ENCODE assay signal across 18 cellular contexts in the genomic region with DNA sequence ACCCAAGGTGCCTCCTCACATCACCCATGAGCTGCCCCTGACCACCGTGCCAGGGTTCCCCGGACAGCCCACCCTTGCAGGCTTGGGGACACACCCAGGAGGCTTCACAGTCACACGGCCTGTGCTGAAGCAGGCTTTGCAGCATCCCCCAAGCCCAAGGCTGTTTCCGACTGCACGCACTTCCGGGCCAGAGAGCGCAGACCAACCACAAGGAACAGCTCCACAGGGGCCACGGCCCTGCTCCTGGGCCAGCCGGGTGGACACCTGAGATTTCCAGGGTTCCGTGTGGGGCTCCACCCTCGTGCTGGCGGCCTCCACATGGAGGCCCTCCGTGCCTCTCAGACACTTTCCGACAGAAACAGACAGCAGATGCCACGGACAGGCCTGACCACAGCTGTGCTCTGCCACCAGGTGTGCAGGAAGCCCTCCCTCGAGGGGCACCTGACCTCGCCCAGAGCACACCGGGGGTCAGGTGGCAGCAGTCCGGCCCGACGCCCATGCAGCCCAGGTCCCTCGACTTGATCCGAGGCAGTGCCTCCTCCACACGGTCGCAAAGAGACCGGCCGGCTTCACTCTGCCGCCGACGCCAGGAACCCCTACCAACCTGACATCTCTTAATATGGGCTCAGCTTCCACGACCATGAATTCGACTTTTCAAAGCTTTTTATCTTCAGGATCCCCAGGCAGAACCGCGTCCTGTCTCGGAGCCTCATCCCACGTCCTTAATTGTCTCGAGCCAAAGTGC. TPM values are rescaled to one million over a fixed set of nuclear protein-coding genes. Genes with fewer than 3 reads are reported as not detected.
DNase-seq lines count a peak whose midpoint lies in the region; ATAC-seq and TF ChIP-seq lines count a peak whose summit lies in the region.
"Had no signal": no experiment of that assay in that cellular context is flagged by ENCODE, and none has a peak within 500 bp of the region (broad histone marks: within the 10 kb centered on the region; RNA-seq: fewer than 3 reads in every experiment).

No MANE protein-coding gene starts in this region.

- no peak for TF ChIP-seq CTCF in coronary artery (IDR thresholded peaks at IDR 0.05)
- TF ChIP-seq CTCF in upper lobe of left lung (IDR thresholded peaks at IDR 0.05), result no peak
- TF ChIP-seq CTCF in OCI-LY7 (conservative IDR thresholded peaks at IDR 0.05; ENCODE audit: low read length), result no peak

- TF ChIP-seq EP300 in upper lobe of left lung (IDR thresholded peaks at IDR 0.05), result no peak

- H3K27me3 Mint-ChIP-seq in activated naive CD4-positive, alpha-beta T cell treated with anti-CD3 and anti-CD28 coated beads, Interleukin-2, amount 10 ng/mL, durations not matched to agents 7 days and 5 days, result no peaks in the 10 kb centered on the region
- H3K27me3 Mint-ChIP-seq: activated naive CD8-positive, alpha-beta T cell treated with anti-CD3 and anti-CD28 coated beads for 36 hours; CD4-positive, alpha-beta T cell had no signal

- no peak overlapping the region for H3K4me3 ChIP-seq in coronary artery
- no peak overlapping the region for H3K4me3 ChIP-seq in upper lobe of left lung
- H3K4me3 ChIP-seq in OCI-LY7 (ENCODE audit: low read depth, low read length, poor library complexity, severe bottlenecking), result no peak overlapping the region
- H3K4me3 ChIP-seq: GM23338, thoracic aorta had no signal

- no peak overlapping the region for H3K27ac ChIP-seq in coronary artery
- no peak overlapping the region for H3K27ac ChIP-seq in upper lobe of left lung
- H3K27ac ChIP-seq in OCI-LY7 (ENCODE audit: low read depth, low read length, poor library complexity, severe bottlenecking), result no peak overlapping the region
- H3K27ac ChIP-seq: brain microvascular endothelial cell, thoracic aorta had no signal

- H3K36me3 ChIP-seq in upper lobe of left lung, result peaks cover 11 to 54% (median 42%) of the 10 kb centered on the region in 4 donors
- peaks cover 42% of the 10 kb centered on the region for H3K36me3 ChIP-seq in OCI-LY7 (ENCODE audit: insufficient read depth, low read length)

- H3K9me2 ChIP-seq in OCI-LY7 (ENCODE audit: insufficient read depth, low read length), result no peaks in the 10 kb centered on the region

- DNase-seq in activated naive CD4-positive, alpha-beta T cell treated with anti-CD3 and anti-CD28 coated beads, Interleukin-2, amount 10 ng/mL, durations not matched to agents 7 days and 5 days, result no peak
- no peak for DNase-seq in activated naive CD4-positive, alpha-beta T cell treated with Interleukin-2 at 50 U/mL for 16 hours
- DNase-seq in coronary artery (ENCODE audit: low spot score), result peak; percentile 63
- peak; percentile 78 for DNase-seq in mesenteric fat pad (ENCODE audit: low spot score)
- peak; percentile 13 to 64 for DNase-seq in upper lobe of left lung
- no peak for DNase-seq in stimulated activated CD4-positive, alpha-beta T cell treated with anti-CD3 and anti-CD28 coated beads, Interleukin-2, amount 100 ng/mL, for 24 hours
- no peak for DNase-seq in OCI-LY7 (ENCODE audit: low spot score)
- DNase-seq: activated naive CD8-positive, alpha-beta T cell treated with anti-CD3 and anti-CD28 coated beads for 36 hours; activated T-cell treated with anti-CD3 and anti-CD28 coated beads, Interleukin-2, amount 50 U/mL, for 48 hours; brain microvascular endothelial cell; dermis blood vessel endothelial cell; DMS79; NCI-H187 treated with DMSO at 0.1 percent for 48 hours; stimulated activated CD4-positive, alpha-beta T cell treated with anti-CD3 and anti-CD28 coated beads, Interleukin-12 subunit alpha, Interleukin-12 subunit beta, amount 100 ng/mL, for 4 hours had no signal

- H3K9me3 ChIP-seq in upper lobe of left lung (no peaks in the 10 kb centered on the region), OCI-LY7 (ENCODE audit: low read length) (no peaks in the 10 kb centered on the region)
- H3K9me3 ChIP-seq: thoracic aorta had no signal

- no peak overlapping the region for H3K4me2 ChIP-seq in OCI-LY7 (ENCODE audit: low read length)
- H3K4me2 ChIP-seq: GM23338 had no signal

- H3K9me3 Mint-ChIP-seq in activated naive CD4-positive, alpha-beta T cell treated with anti-CD3 and anti-CD28 coated beads, Interleukin-2, amount 10 ng/mL, durations not matched to agents 7 days and 5 days, result no peaks in the 10 kb centered on the region
- H3K9me3 Mint-ChIP-seq: activated naive CD8-positive, alpha-beta T cell treated with anti-CD3 and anti-CD28 coated beads for 36 hours; CD4-positive, alpha-beta T cell; GM23338 had no signal

- peaks cover 23% of the 10 kb centered on the region for H3K36me3 Mint-ChIP-seq in activated naive CD4-positive, alpha-beta T cell treated with anti-CD3 and anti-CD28 coated beads, Interleukin-2, amount 10 ng/mL, durations not matched to agents 7 days and 5 days

- H3K4me1 Mint-ChIP-seq in activated naive CD4-positive, alpha-beta T cell treated with anti-CD3 and anti-CD28 coated beads, Interleukin-2, amount 10 ng/mL, durations not matched to agents 7 days and 5 days, result peaks cover 26% of the 10 kb centered on the region
- H3K4me1 Mint-ChIP-seq: GM23338 had no signal

- H3K79me2 ChIP-seq in OCI-LY7 (ENCODE audit: insufficient read depth, low read depth, low read length), result peaks cover 39% of the 10 kb centered on the region

- no peak for TF ChIP-seq POLR2A in upper lobe of left lung (IDR thresholded peaks at IDR 0.05)

- H2AFZ ChIP-seq in OCI-LY7 (ENCODE audit: low read length), result no peak overlapping the region
- H2AFZ ChIP-seq: GM23338 had no signal

- no TSS peak for BruUV-seq in OCI-LY7 (replicated peaks; lab: Mats Ljungman, UMichigan)

- CTCF ChIA-PET in activated naive CD4-positive, alpha-beta T cell treated with anti-CD3 and anti-CD28 coated beads, Interleukin-2, amount 10 ng/mL, durations not matched to agents 7 days and 5 days (lab: Charles Lee), result no interaction called here
- CTCF ChIA-PET in OCI-LY7 (lab: Charles Lee; ENCODE audit: unreplicated experiment), result no interaction called here

- POLR2A ChIA-PET in OCI-LY7 (lab: Charles Lee), result no interaction called here

- intact Hi-C loops in OCI-LY7 (cut with micrococcal nuclease; ENCODE audit: unreplicated experiment), result loop anchor here (10.0 kb wide), 1 partner anchor 226 kb away; a partner anchor contains a TSS

- no peaks in the 10 kb centered on the region for H3K27me3 ChIP-seq in upper lobe of left lung
- H3K27me3 ChIP-seq: brain microvascular endothelial cell had no signal

- peaks cover 3% of the 10 kb centered on the region; the same call in 1 of the 2 replicates for H4K20me1 ChIP-seq in OCI-LY7 (ENCODE audit: insufficient read depth, low read length)

- H3K4me1 ChIP-seq in upper lobe of left lung (peaks cover 40 to 47% (median 43%) of the 10 kb centered on the region in 4 donors), OCI-LY7 (ENCODE audit: insufficient read depth, low read length, poor library complexity, severe bottlenecking) (peaks cover 2% of the 10 kb centered on the region)

- H3K27ac Mint-ChIP-seq in activated naive CD4-positive, alpha-beta T cell treated with anti-CD3 and anti-CD28 coated beads, Interleukin-2, amount 10 ng/mL, durations not matched to agents 7 days and 5 days, result peak overlapping the region; percentile 37
- H3K27ac Mint-ChIP-seq: activated naive CD8-positive, alpha-beta T cell treated with anti-CD3 and anti-CD28 coated beads for 36 hours; CD4-positive, alpha-beta T cell; GM23338 had no signal

- 90 to 92% methylated on average over 22 to 36 of the region's 37 CpGs for WGBS in upper lobe of left lung, 2 donors

- ATAC-seq in upper lobe of left lung (ENCODE audit: low FRiP score in 2 of 2), result no peak
- ATAC-seq in HG03460 (IDR thresholded peaks at IDR 0.05; ENCODE audit: unreplicated experiment), result no peak
- ATAC-seq: GM23338 had no signal

- no peak overlapping the region for H3K4me3 Mint-ChIP-seq in activated naive CD4-positive, alpha-beta T cell treated with anti-CD3 and anti-CD28 coated beads, Interleukin-2, amount 10 ng/mL, durations not matched to agents 7 days and 5 days
- H3K4me3 Mint-ChIP-seq: activated naive CD8-positive, alpha-beta T cell treated with anti-CD3 and anti-CD28 coated beads for 36 hours; CD4-positive, alpha-beta T cell; GM23338 had no signal

RNA-seq across cellular contexts. Expression of a gene that starts 8.0 kb away (rescaled TPM):
- total RNA-seq in mesenteric fat pad (147 TPM), upper lobe of left lung (100 to 1,000 TPM; 142 to 483 (median 213) TPM), OCI-LY7 (2022) (228 and 238 TPM in 2 replicates)
- 286 and 311 TPM in 2 replicates for total RNA-seq in OCI-LY7 (2014; rRNA removed; shearing (Covaris generic))

RNA-seq across cellular contexts. Expression of a gene that starts 48.8 kb away (rescaled TPM):
- total RNA-seq in mesenteric fat pad (46.8 TPM), upper lobe of left lung (100 to 1,000 TPM in 1 of 6 donors, 10 to 100 TPM in 5; 58.5 to 289 (median 73.0) TPM), OCI-LY7 (2022) (59.3 and 64.2 TPM in 2 replicates)
- total RNA-seq in OCI-LY7 (2014; rRNA removed; shearing (Covaris generic)), result 52.5 and 53.2 TPM in 2 replicates

Comparison
In these comparisons a context has a peak if more than half of its experiments do, and no peak if none do; other contexts are left out.
1. DNase-seq: peak in coronary artery (single experiment), mesenteric fat pad (single experiment) and upper lobe of left lung (2 of 2); none in activated naive CD4-positive, alpha-beta T cell treated with anti-CD3 and anti-CD28 coated beads, Interleukin-2, amount 10 ng/mL, durations not matched to agents 7 days and 5 days (single experiment), activated naive CD4-positive, alpha-beta T cell treated with Interleukin-2 at 50 U/mL for 16 hours (single experiment), stimulated activated CD4-positive, alpha-beta T cell treated with anti-CD3 and anti-CD28 coated beads, Interleukin-2, amount 100 ng/mL, for 24 hours (0 of 2) and OCI-LY7 (single experiment).